9 cellular contexts compared by ENCODE assay signal in the genomic region with DNA sequence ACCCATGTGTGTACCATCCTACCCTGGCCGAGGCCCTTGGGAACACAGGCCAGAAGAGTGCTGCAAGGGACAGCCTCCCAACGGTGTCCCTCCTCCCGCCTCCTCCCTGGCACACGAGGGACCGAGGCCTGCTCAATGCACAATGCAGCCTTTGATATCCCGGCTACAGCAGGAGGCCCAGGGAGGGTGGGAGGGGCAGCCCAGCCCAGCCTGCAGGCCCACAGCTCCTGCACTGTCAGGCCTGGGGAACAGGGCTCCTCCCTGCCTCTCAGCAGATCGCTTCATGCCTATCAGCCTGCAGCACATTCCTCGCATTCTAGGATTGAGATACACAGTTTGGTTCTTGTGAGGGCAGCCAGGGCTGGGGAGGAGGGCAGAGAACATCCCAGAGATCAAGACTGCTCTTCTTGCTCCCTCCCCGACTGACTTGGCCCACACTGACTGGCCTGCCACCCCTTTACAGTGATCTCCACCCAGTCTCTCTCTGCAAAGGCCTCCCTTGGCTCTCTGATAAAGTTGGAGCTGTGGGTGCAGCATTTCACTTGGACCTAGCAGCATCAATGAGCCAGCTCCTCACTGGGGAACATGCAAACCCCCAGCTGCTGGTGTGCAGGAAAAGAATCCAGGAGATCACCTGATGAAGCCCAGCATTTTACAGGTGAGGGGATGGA. TPM values are rescaled to one million over a fixed set of nuclear protein-coding genes. Genes with fewer than 3 reads are reported as not detected.
A peak's percentile ranks its signal among the peaks of the same experiment; 100 is the strongest.
DNase-seq lines count a peak whose midpoint lies in the region; ATAC-seq and TF ChIP-seq lines count a peak whose summit lies in the region.
"Had no signal": no experiment of that assay in that cellular context is flagged by ENCODE, and none has a peak within 500 bp of the region (broad histone marks: within the 10 kb centered on the region; RNA-seq: fewer than 3 reads in every experiment).

A gene (minus strand): TSS at position 46 of the 671 bp plus-strand sequence. CDS start 40 bp downstream, at position 6.

- H3K36me3 Mint-ChIP-seq in activated T-helper 2 cell treated with anti-CD3 and anti-CD28 coated beads, Interferon-gamma antibody, Interleukin-2, Interleukin-4, amounts not matched to agents 10 μg/mL and 5 μg/mL and 100 μg/mL, durations not matched to agents 14 hours and 24 hours and 36 hours (ENCODE audit: low read depth): no peaks in the 10 kb centered on the region

- no peak within 1 kb of the TSS; the same call in 1 of the 2 replicates for H3K4me3 ChIP-seq in HUES6 (ENCODE audit: low read depth, low read length)
- no peak within 1 kb of the TSS for H3K4me3 ChIP-seq in suprapubic skin

- H3K27me3 ChIP-seq in HUES6 (ENCODE audit: control insufficient read depth, insufficient read depth, low read length) (no peaks in the 10 kb centered on the region), suprapubic skin (no peaks in the 10 kb centered on the region)

- no peak for TF ChIP-seq CTCF in suprapubic skin (IDR thresholded peaks at IDR 0.05)

- H3K4me1 ChIP-seq in HUES6 (ENCODE audit: control insufficient read depth, insufficient read depth, low read length): peaks cover 18% of the 10 kb centered on the region
- H3K4me1 ChIP-seq in suprapubic skin: peaks cover 28% of the 10 kb centered on the region

- TF ChIP-seq EP300 in suprapubic skin (IDR thresholded peaks at IDR 0.05): no peak

- DNase-seq in dedifferentiated amniotic fluid mesenchymal stem cell (ENCODE audit: extremely low spot score): peak; percentile 57
- peak; percentile 89 for DNase-seq in kidney tubule cell (ENCODE audit: low spot score)
- DNase-seq in suprapubic skin (ENCODE audit: low spot score in 2 of 2): no peak
- no peak for DNase-seq in NCI-H2227 (lab: John Stamatoyannopoulos, UW; ENCODE audit: unreplicated experiment)
- no peak for DNase-seq in activated CD4-positive, CD25-positive, alpha-beta regulatory T cell (lab: John Stamatoyannopoulos, UW)
- DNase-seq in activated T-helper 2 cell treated with anti-CD3 and anti-CD28 coated beads, Interferon-gamma antibody, Interleukin-2, Interleukin-4, amounts not matched to agents 10 μg/mL and 5 μg/mL and 100 μg/mL, durations not matched to agents 14 hours and 24 hours and 36 hours (ENCODE audit: low spot score): no peak
- DNase-seq: activated CD8-positive, alpha-beta T cell treated with anti-CD3 and anti-CD28 coated beads for 36 hours had no signal

- TF ChIP-seq POLR2A in suprapubic skin (IDR thresholded peaks at IDR 0.05): no peak

- WGBS in suprapubic skin: 0% methylated on average over 2 of the region's 9 CpGs

- no peak within 1 kb of the TSS for H3K4me3 Mint-ChIP-seq in activated T-helper 2 cell treated with anti-CD3 and anti-CD28 coated beads, Interferon-gamma antibody, Interleukin-2, Interleukin-4, amounts not matched to agents 10 μg/mL and 5 μg/mL and 100 μg/mL, durations not matched to agents 14 hours and 24 hours and 36 hours (ENCODE audit: low read depth)
- H3K4me3 Mint-ChIP-seq: activated CD8-positive, alpha-beta T cell treated with anti-CD3 and anti-CD28 coated beads for 36 hours had no signal

- H3K9me3 ChIP-seq in HUES6 (ENCODE audit: control insufficient read depth, insufficient read depth, low read depth, low read length): peaks cover 7% of the 10 kb centered on the region; the same call in 1 of the 2 replicates
- no peaks in the 10 kb centered on the region for H3K9me3 ChIP-seq in suprapubic skin

- no peaks in the 10 kb centered on the region for H3K4me1 Mint-ChIP-seq in activated T-helper 2 cell treated with anti-CD3 and anti-CD28 coated beads, Interferon-gamma antibody, Interleukin-2, Interleukin-4, amounts not matched to agents 10 μg/mL and 5 μg/mL and 100 μg/mL, durations not matched to agents 14 hours and 24 hours and 36 hours (ENCODE audit: low read depth)

- H3K27ac ChIP-seq in HUES6 (ENCODE audit: low read depth, low read length) (peak within 1 kb of the TSS; percentile 76; the same call in 1 of the 2 replicates), suprapubic skin (peak within 1 kb of the TSS; percentile 81)

- intact Hi-C loops in activated T-helper 2 cell treated with anti-CD3 and anti-CD28 coated beads, Interferon-gamma antibody, Interleukin-2, Interleukin-4, amounts not matched to agents 10 μg/mL and 5 μg/mL and 100 μg/mL, durations not matched to agents 14 hours and 24 hours and 36 hours (cut with micrococcal nuclease): no loop called here

- H3K27ac Mint-ChIP-seq in activated T-helper 2 cell treated with anti-CD3 and anti-CD28 coated beads, Interferon-gamma antibody, Interleukin-2, Interleukin-4, amounts not matched to agents 10 μg/mL and 5 μg/mL and 100 μg/mL, durations not matched to agents 14 hours and 24 hours and 36 hours: no peak within 1 kb of the TSS
- H3K27ac Mint-ChIP-seq: activated CD8-positive, alpha-beta T cell treated with anti-CD3 and anti-CD28 coated beads for 36 hours had no signal

- H3K36me3 ChIP-seq in HUES6 (ENCODE audit: control insufficient read depth, insufficient read depth, low read length) (no peaks in the 10 kb centered on the region), suprapubic skin (no peaks in the 10 kb centered on the region)

- H3K27me3 Mint-ChIP-seq in activated T-helper 2 cell treated with anti-CD3 and anti-CD28 coated beads, Interferon-gamma antibody, Interleukin-2, Interleukin-4, amounts not matched to agents 10 μg/mL and 5 μg/mL and 100 μg/mL, durations not matched to agents 14 hours and 24 hours and 36 hours (ENCODE audit: low read depth): peaks cover 5% of the 10 kb centered on the region

- no peak for ATAC-seq in HG02642 (IDR thresholded peaks at IDR 0.05; ENCODE audit: poor library complexity, unreplicated experiment)
- ATAC-seq: activated CD8-positive, alpha-beta T cell treated with anti-CD3 and anti-CD28 coated beads for 36 hours had no signal

- peak within 1 kb of the TSS; percentile 44 for H3K9ac ChIP-seq in HUES6 (ENCODE audit: low read length)

- H3K9me3 Mint-ChIP-seq in activated T-helper 2 cell treated with anti-CD3 and anti-CD28 coated beads, Interferon-gamma antibody, Interleukin-2, Interleukin-4, amounts not matched to agents 10 μg/mL and 5 μg/mL and 100 μg/mL, durations not matched to agents 14 hours and 24 hours and 36 hours: no peaks in the 10 kb centered on the region

RNA-seq across cellular contexts. Expression of the gene that starts here (rescaled TPM):
- 1 to 10 TPM; 1.9 to 8.2 (median 5.2) TPM for total RNA-seq in suprapubic skin
- not detected in 2 replicates for total RNA-seq in activated T-helper 2 cell treated with anti-CD3 and anti-CD28 coated beads, Interferon-gamma antibody, Interleukin-2, Interleukin-4, amounts not matched to agents 10 μg/mL and 5 μg/mL and 100 μg/mL, durations not matched to agents 14 hours and 24 hours and 36 hours
- total RNA-seq: activated CD8-positive, alpha-beta T cell treated with anti-CD3 and anti-CD28 coated beads for 36 hours had no signal

Comparison
In these comparisons a context has a peak if more than half of its experiments do, and no peak if none do; other contexts are left out.
1. DNase-seq: peak in dedifferentiated amniotic fluid mesenchymal stem cell (single experiment) and kidney tubule cell (single experiment); none in suprapubic skin (0 of 2), NCI-H2227 (single experiment), activated CD4-positive, CD25-positive, alpha-beta regulatory T cell (0 of 4) and activated T-helper 2 cell treated with anti-CD3 and anti-CD28 coated beads, Interferon-gamma antibody, Interleukin-2, Interleukin-4, amounts not matched to agents 10 μg/mL and 5 μg/mL and 100 μg/mL, durations not matched to agents 14 hours and 24 hours and 36 hours (single experiment).